8 cellular contexts compared by ENCODE assay signal in genomic region chr10:24383681-24384106, GRCh38.
DNase-seq lines count a peak whose midpoint lies in the region; ATAC-seq lines count a peak whose summit lies in the region.

No MANE protein-coding gene starts in this region.

- POLR2A ChIA-PET in naive thymus-derived CD8-positive, alpha-beta T cell (lab: Charles Lee) = no interaction called here

- H3K4me3 ChIP-seq in right cardiac atrium (ENCODE audit: low read length) (no peak overlapping the region), skeletal muscle cell (ENCODE audit: low read depth, low read length) (no peak overlapping the region)

- no peaks in the 10 kb centered on the region for H3K9me3 ChIP-seq in right cardiac atrium (ENCODE audit: control insufficient read depth, low read length)

- no peaks in the 10 kb centered on the region for H3K36me3 Mint-ChIP-seq in activated naive CD8-positive, alpha-beta T cell treated with anti-CD3 and anti-CD28 coated beads, Interleukin-2, amount 50 U/mL, for 24 hours (ENCODE audit: low read depth)
- H3K36me3 Mint-ChIP-seq in naive thymus-derived CD8-positive, alpha-beta T cell = no peaks in the 10 kb centered on the region

- peaks cover 15% of the 10 kb centered on the region for H3K4me1 Mint-ChIP-seq in activated naive CD8-positive, alpha-beta T cell treated with anti-CD3 and anti-CD28 coated beads, Interleukin-2, amount 50 U/mL, for 24 hours
- H3K4me1 Mint-ChIP-seq in naive thymus-derived CD8-positive, alpha-beta T cell = no peaks in the 10 kb centered on the region

- H3K27ac Mint-ChIP-seq in activated naive CD8-positive, alpha-beta T cell treated with anti-CD3 and anti-CD28 coated beads, Interleukin-2, amount 50 U/mL, for 24 hours = peak overlapping the region; percentile 85
- no peak overlapping the region for H3K27ac Mint-ChIP-seq in naive thymus-derived CD8-positive, alpha-beta T cell

- peaks cover 8% of the 10 kb centered on the region for H3K4me1 ChIP-seq in right cardiac atrium (ENCODE audit: control insufficient read depth, insufficient read depth, low read length)

- 25% methylated on average over 10 of the region's 10 CpGs for WGBS in right cardiac atrium

- no peaks in the 10 kb centered on the region for H3K9me3 Mint-ChIP-seq in activated naive CD8-positive, alpha-beta T cell treated with anti-CD3 and anti-CD28 coated beads, Interleukin-2, amount 50 U/mL, for 24 hours
- peaks cover 0 to 8% (median 0%) of the 10 kb centered on the region in 9 donors for H3K9me3 Mint-ChIP-seq in naive thymus-derived CD8-positive, alpha-beta T cell

- H3K27me3 Mint-ChIP-seq in activated naive CD8-positive, alpha-beta T cell treated with anti-CD3 and anti-CD28 coated beads, Interleukin-2, amount 50 U/mL, for 24 hours = peaks cover 17% of the 10 kb centered on the region
- peaks cover 7 to 26% (median 13%) of the 10 kb centered on the region in 5 donors for H3K27me3 Mint-ChIP-seq in naive thymus-derived CD8-positive, alpha-beta T cell

- H3K27me3 ChIP-seq in right cardiac atrium (ENCODE audit: control insufficient read depth, insufficient read depth) = no peaks in the 10 kb centered on the region

- DNase-seq in Caki2 (ENCODE audit: low read depth) = peak; percentile 96
- peak; percentile 35 for DNase-seq in NCI-H2107 (lab: John Stamatoyannopoulos, UW)
- DNase-seq in activated naive CD8-positive, alpha-beta T cell treated with anti-CD3 and anti-CD28 coated beads, Interleukin-2, amount 50 U/mL, for 24 hours = peak; percentile 57
- peak; percentile 85 to 91 (median 90) for DNase-seq in right cardiac atrium
- peak; percentile 97 for DNase-seq in skeletal muscle cell (ENCODE audit: low read depth)
- no peak for DNase-seq in naive thymus-derived CD8-positive, alpha-beta T cell

- intact Hi-C loops in right cardiac atrium (cut with DNase I) = no loop called here

- in situ Hi-C loops in Caki2 (cut with HindIII; ENCODE audit: low pct_unique_long_range_greater_than_20kb, low sequenced_read_pairs) = no loop called here

- H3K27ac ChIP-seq in right cardiac atrium (ENCODE audit: low read length) = peak overlapping the region; percentile 43

- ATAC-seq in GM18867 (IDR thresholded peaks at IDR 0.05; ENCODE audit: unreplicated experiment) (peak; percentile 82), HG02970 (IDR thresholded peaks at IDR 0.05; ENCODE audit: low FRiP score, unreplicated experiment) (peak; percentile 97), right cardiac atrium (peak; percentile 90 to 98)
- ATAC-seq in activated naive CD8-positive, alpha-beta T cell treated with anti-CD3 and anti-CD28 coated beads, Interleukin-2, amount 50 U/mL, for 24 hours = peak; percentile 71
- no peak for ATAC-seq in naive thymus-derived CD8-positive, alpha-beta T cell

- H3K4me3 Mint-ChIP-seq in activated naive CD8-positive, alpha-beta T cell treated with anti-CD3 and anti-CD28 coated beads, Interleukin-2, amount 50 U/mL, for 24 hours = no peak overlapping the region
- H3K4me3 Mint-ChIP-seq in naive thymus-derived CD8-positive, alpha-beta T cell = no peak overlapping the region

Comparison
In these comparisons a context has a peak if more than half of its experiments do, and no peak if none do; other contexts are left out.
1. DNase-seq: peak in Caki2 (single experiment), NCI-H2107 (single experiment), activated naive CD8-positive, alpha-beta T cell treated with anti-CD3 and anti-CD28 coated beads, Interleukin-2, amount 50 U/mL, for 24 hours (single experiment), right cardiac atrium (3 of 3) and skeletal muscle cell (single experiment); none in naive thymus-derived CD8-positive, alpha-beta T cell (0 of 10).
2. ATAC-seq: peak in GM18867 (single experiment), HG02970 (single experiment), activated naive CD8-positive, alpha-beta T cell treated with anti-CD3 and anti-CD28 coated beads, Interleukin-2, amount 50 U/mL, for 24 hours (single experiment) and right cardiac atrium (2 of 2); none in naive thymus-derived CD8-positive, alpha-beta T cell (0 of 2).